Comparison of ENCODE assay signal across 15 cellular contexts in genomic region chr2:230412846-230413245, GRCh38. TPM values are rescaled to one million over a fixed set of nuclear protein-coding genes. Genes with fewer than 3 reads are reported as not detected.
DNase-seq lines count a peak whose midpoint lies in the region; ATAC-seq, FAIRE-seq and TF ChIP-seq lines count a peak whose summit lies in the region.
"Had no signal": no experiment of that assay in that cellular context is flagged by ENCODE, and none has a peak within 500 bp of the region (broad histone marks: within the 10 kb centered on the region; RNA-seq: fewer than 3 reads in every experiment).

No MANE protein-coding gene starts in this region.

- H3K9me3 Mint-ChIP-seq in T-helper 2 cell treated with Interferon-gamma antibody and Interleukin-4, amounts not matched to agents 5 μg/mL and 100 μg/mL, for 36 hours: no peaks in the 10 kb centered on the region
- no peaks in the 10 kb centered on the region for H3K9me3 Mint-ChIP-seq in central memory CD8-positive, alpha-beta T cell
- no peaks in the 10 kb centered on the region for H3K9me3 Mint-ChIP-seq in osteocyte (ENCODE audit: unreplicated experiment)
- H3K9me3 Mint-ChIP-seq: neural progenitor cell had no signal

- H3K27ac Mint-ChIP-seq in T-helper 2 cell treated with Interferon-gamma antibody and Interleukin-4, amounts not matched to agents 5 μg/mL and 100 μg/mL, for 36 hours: peak overlapping the region; percentile 99
- peak overlapping the region; percentile 99 for H3K27ac Mint-ChIP-seq in central memory CD8-positive, alpha-beta T cell (ENCODE audit: low read depth)
- peak overlapping the region; percentile 31 for H3K27ac Mint-ChIP-seq in osteocyte (ENCODE audit: unreplicated experiment)
- H3K27ac Mint-ChIP-seq: neural progenitor cell had no signal

- no peak for ATAC-seq in central memory CD8-positive, alpha-beta T cell (replicated peaks; ENCODE audit: extremely low read depth, poor library complexity, severe bottlenecking)
- ATAC-seq: gastroesophageal sphincter had no signal

- H3K36me3 ChIP-seq in Loucy (ENCODE audit: insufficient read depth, low read length): no peaks in the 10 kb centered on the region
- no peaks in the 10 kb centered on the region for H3K36me3 ChIP-seq in small intestine (ENCODE audit: control insufficient read depth in 2 of 2, insufficient read depth in 2 of 2, low read length in 2 of 2)
- H3K36me3 ChIP-seq: gastroesophageal sphincter, neural progenitor cell had no signal

- H3K4me3 Mint-ChIP-seq in T-helper 2 cell treated with Interferon-gamma antibody and Interleukin-4, amounts not matched to agents 5 μg/mL and 100 μg/mL, for 36 hours: peak overlapping the region; percentile 99
- peak overlapping the region; percentile 100 for H3K4me3 Mint-ChIP-seq in central memory CD8-positive, alpha-beta T cell
- no peak overlapping the region for H3K4me3 Mint-ChIP-seq in osteocyte (ENCODE audit: unreplicated experiment)

- POLR2A ChIA-PET in GM10248 (lab: Yijun Ruan, JAX): no interaction called here

- no peak overlapping the region for H3K27ac ChIP-seq in small intestine (ENCODE audit: low read depth in 1 of 2, low read length in 1 of 2)
- H3K27ac ChIP-seq: neural progenitor cell had no signal

- no peak for FAIRE-seq in small intestine (lab: Jason Lieb, UNC)
- FAIRE-seq: A204.1 had no signal

- H3K4me3 ChIP-seq in Loucy (ENCODE audit: low read length, poor library complexity, severe bottlenecking) (peak overlapping the region; percentile 84), small intestine (ENCODE audit: low read depth in 1 of 2, low read length in 2 of 2) (no peak overlapping the region)

- H3K4me2 ChIP-seq in Loucy (ENCODE audit: low read depth, low read length, poor library complexity, severe bottlenecking): peak overlapping the region; percentile 91

- H3K36me3 Mint-ChIP-seq in T-helper 2 cell treated with Interferon-gamma antibody and Interleukin-4, amounts not matched to agents 5 μg/mL and 100 μg/mL, for 36 hours (ENCODE audit: low read depth): peaks cover 16% of the 10 kb centered on the region
- H3K36me3 Mint-ChIP-seq in central memory CD8-positive, alpha-beta T cell (ENCODE audit: insufficient read depth): peaks cover 16% of the 10 kb centered on the region
- no peaks in the 10 kb centered on the region for H3K36me3 Mint-ChIP-seq in osteocyte (ENCODE audit: unreplicated experiment)
- H3K36me3 Mint-ChIP-seq: neural progenitor cell had no signal

- H3K4me1 ChIP-seq in Loucy (ENCODE audit: insufficient read depth, low read length, poor library complexity, severe bottlenecking) (peaks cover 40% of the 10 kb centered on the region), small intestine (ENCODE audit: control insufficient read depth in 2 of 2, insufficient read depth in 1 of 2, low read depth in 1 of 2, low read length in 1 of 2) (peaks cover 0 to 12% of the 10 kb centered on the region in 2 donors)
- H3K4me1 ChIP-seq: neural progenitor cell had no signal

- H3K27me3 ChIP-seq in Loucy (ENCODE audit: insufficient read depth, low read length, poor library complexity, severe bottlenecking) (no peaks in the 10 kb centered on the region), small intestine (ENCODE audit: control insufficient read depth in 2 of 2, insufficient read depth in 2 of 2, low read length in 2 of 2) (no peaks in the 10 kb centered on the region)
- H3K27me3 ChIP-seq: gastroesophageal sphincter had no signal

- 90 to 98% (median 93%) methylated on average over 9 of the region's 9 CpGs for whole genome bisulfite sequencing in small intestine, 3 donors

- H3K4me1 Mint-ChIP-seq in T-helper 2 cell treated with Interferon-gamma antibody and Interleukin-4, amounts not matched to agents 5 μg/mL and 100 μg/mL, for 36 hours (ENCODE audit: low read depth): peaks cover 61% of the 10 kb centered on the region
- H3K4me1 Mint-ChIP-seq in central memory CD8-positive, alpha-beta T cell: peaks cover 60% of the 10 kb centered on the region
- H3K4me1 Mint-ChIP-seq in osteocyte (ENCODE audit: unreplicated experiment): peaks cover 51% of the 10 kb centered on the region

- no peaks in the 10 kb centered on the region for H3K27me3 Mint-ChIP-seq in T-helper 2 cell treated with Interferon-gamma antibody and Interleukin-4, amounts not matched to agents 5 μg/mL and 100 μg/mL, for 36 hours (ENCODE audit: low read depth)
- H3K27me3 Mint-ChIP-seq in central memory CD8-positive, alpha-beta T cell: no peaks in the 10 kb centered on the region
- H3K27me3 Mint-ChIP-seq in osteocyte (ENCODE audit: unreplicated experiment): no peaks in the 10 kb centered on the region

- no peak for TF ChIP-seq CTCF in Loucy (conservative IDR thresholded peaks at IDR 0.05; ENCODE audit: low read length)
- no peak for TF ChIP-seq CTCF in osteocyte (IDR thresholded peaks at IDR 0.05)
- no peak for TF ChIP-seq CTCF in GM10248 (IDR thresholded peaks at IDR 0.05; ENCODE audit: control extremely low read depth, extremely low read depth, low read depth, missing control alignments)

- H3K9ac ChIP-seq in Loucy (ENCODE audit: low read depth, low read length, poor library complexity, severe bottlenecking): no peak overlapping the region
- H3K9ac ChIP-seq: neural progenitor cell had no signal

- no peaks in the 10 kb centered on the region for H3F3A ChIP-seq in Loucy (ENCODE audit: low read depth)

- H3K9me3 ChIP-seq in Loucy (ENCODE audit: insufficient read depth, low read depth, low read length): no peaks in the 10 kb centered on the region
- no peaks in the 10 kb centered on the region for H3K9me3 ChIP-seq in small intestine (ENCODE audit: control insufficient read depth, low read depth)
- H3K9me3 ChIP-seq: gastroesophageal sphincter had no signal

- H3K79me2 ChIP-seq in Loucy (ENCODE audit: insufficient read depth, low read length): peaks cover 18% of the 10 kb centered on the region

- H3K9me2 ChIP-seq in Loucy (replicated peaks; ENCODE audit: low read depth, low read length): no peaks in the 10 kb centered on the region

- no peaks in the 10 kb centered on the region for H4K20me1 ChIP-seq in Loucy (ENCODE audit: insufficient read depth, low read length, poor library complexity, severe bottlenecking)

- DNase-seq in T-helper 2 cell treated with Interferon-gamma antibody and Interleukin-4, amounts not matched to agents 5 μg/mL and 100 μg/mL, for 36 hours (ENCODE audit: low spot score): no peak
- no peak for DNase-seq in T-helper 2 cell
- DNase-seq in central memory CD8-positive, alpha-beta T cell (ENCODE audit: low spot score in 2 of 2): no peak
- DNase-seq in osteocyte (ENCODE audit: extremely low spot score, unreplicated experiment): peak; percentile 71
- no peak for DNase-seq in GM10248 (ENCODE audit: extremely low spot score)
- DNase-seq in NCI-H345 treated with DMSO at 0.1 percent for 48 hours (lab: John Stamatoyannopoulos, UW; ENCODE audit: unreplicated experiment): no peak
- no peak for DNase-seq in small intestine
- DNase-seq: effector memory CD4-positive, alpha-beta T cell; islet precursor cell; NCI-H2107; trophoblast cell had no signal

- H2AFZ ChIP-seq in Loucy (ENCODE audit: low read length): no peak overlapping the region

- CTCF ChIA-PET in GM10248 (lab: Yijun Ruan, JAX): no interaction called here

RNA-seq across cellular contexts. Expression of gene SP100, which starts 3.2 kb away (rescaled TPM):
- total RNA-seq in osteocyte: 120 and 122 TPM in 2 replicates
- 10 to 100 TPM; 38.7 to 55.4 (median 53.0) TPM for polyA plus RNA-seq in small intestine

Comparison
In these comparisons a context has a peak if more than half of its experiments do, and no peak if none do; other contexts are left out.
1. H3K27ac Mint-ChIP-seq: peak in every context shown above with its lines; median percentile 99 in T-helper 2 cell treated with Interferon-gamma antibody and Interleukin-4, amounts not matched to agents 5 μg/mL and 100 μg/mL, for 36 hours; 99 in central memory CD8-positive, alpha-beta T cell; 31 in osteocyte.